Comparison of ENCODE assay signal across 1 cellular context in the genomic region with DNA sequence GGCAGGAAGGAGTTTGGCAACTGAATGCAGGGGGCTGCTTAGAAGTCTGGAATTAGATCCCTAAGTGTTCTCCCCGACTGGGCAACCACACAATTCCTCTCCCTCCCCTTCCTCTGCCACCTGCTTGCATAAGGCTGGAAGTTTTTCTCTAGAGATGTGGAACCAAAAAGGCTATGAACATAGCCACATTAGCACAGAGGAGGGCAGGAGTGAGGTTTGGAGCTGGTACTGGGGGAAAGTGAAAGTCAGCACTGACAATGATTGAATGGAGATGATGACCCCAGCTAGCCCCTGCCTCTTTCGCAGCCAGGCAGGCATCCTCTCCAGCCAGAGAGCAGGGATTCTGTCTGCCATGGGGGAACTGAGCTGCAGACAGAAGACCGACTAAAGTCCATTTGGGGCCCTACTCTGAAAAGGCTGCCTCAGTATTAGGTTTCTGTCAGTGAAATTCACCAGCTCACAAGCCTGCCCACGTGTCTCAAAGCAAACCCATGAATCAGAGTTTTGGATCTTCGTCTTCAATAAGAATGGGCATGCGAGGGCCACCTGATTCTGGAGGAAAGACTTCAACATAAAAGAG.
TF ChIP-seq lines count a peak whose summit lies in the region.

No MANE protein-coding gene starts in this region.

TF ChIP-seq in GM23338, 12 proteins besides CTCF, POLR2A, EP300 and RAD21 (continued from another document):
- no peak for TF ChIP-seq REST (IDR thresholded peaks at IDR 0.05; ENCODE audit: unreplicated experiment)
- TF ChIP-seq, protein P1, sequence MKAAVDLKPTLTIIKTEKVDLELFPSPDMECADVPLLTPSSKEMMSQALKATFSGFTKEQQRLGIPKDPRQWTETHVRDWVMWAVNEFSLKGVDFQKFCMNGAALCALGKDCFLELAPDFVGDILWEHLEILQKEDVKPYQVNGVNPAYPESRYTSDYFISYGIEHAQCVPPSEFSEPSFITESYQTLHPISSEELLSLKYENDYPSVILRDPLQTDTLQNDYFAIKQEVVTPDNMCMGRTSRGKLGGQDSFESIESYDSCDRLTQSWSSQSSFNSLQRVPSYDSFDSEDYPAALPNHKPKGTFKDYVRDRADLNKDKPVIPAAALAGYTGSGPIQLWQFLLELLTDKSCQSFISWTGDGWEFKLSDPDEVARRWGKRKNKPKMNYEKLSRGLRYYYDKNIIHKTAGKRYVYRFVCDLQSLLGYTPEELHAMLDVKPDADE (IDR thresholded peaks at IDR 0.05), result no peak
- TF ChIP-seq ZNF114 (CRISPR knock-in tag; IDR thresholded peaks at IDR 0.05), result no peak
